ENCODE assay signal across 12 cellular contexts in the genomic region with DNA sequence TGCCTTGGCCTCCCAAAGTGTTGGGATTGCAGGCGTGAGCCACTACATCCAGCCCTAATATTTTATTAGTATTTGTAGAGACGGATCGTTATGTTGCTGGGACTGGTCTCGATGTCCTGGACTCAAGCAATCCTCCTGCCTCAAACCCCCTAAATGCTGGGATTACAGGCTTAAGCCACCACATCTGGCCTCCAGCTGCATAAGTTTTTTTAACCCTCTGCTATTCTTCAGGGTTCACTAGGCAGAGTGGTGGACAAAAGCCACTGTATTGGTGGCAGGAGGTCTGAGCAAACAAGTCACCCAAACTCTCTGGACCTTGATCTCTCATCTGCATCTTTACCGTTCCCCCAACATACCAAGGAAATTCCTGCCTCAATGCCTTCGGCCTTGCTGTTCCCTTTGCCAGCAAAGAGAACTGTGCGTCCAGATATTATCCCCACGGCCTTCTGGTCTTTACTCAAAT. TPM values are rescaled to one million over a fixed set of nuclear protein-coding genes. Genes with fewer than 3 reads are reported as not detected.
DNase-seq lines count a peak whose midpoint lies in the region; ATAC-seq, FAIRE-seq and TF ChIP-seq lines count a peak whose summit lies in the region.
"Had no signal": no experiment of that assay in that cellular context is flagged by ENCODE, and none has a peak within 500 bp of the region (broad histone marks: within the 10 kb centered on the region; RNA-seq: fewer than 3 reads in every experiment).

No MANE protein-coding gene starts in this region.

- peak overlapping the region; percentile 91 for H2BK20ac ChIP-seq in H1 (ENCODE audit: low read length)

- no peaks in the 10 kb centered on the region for H4K20me1 ChIP-seq in H1 (replicated peaks in 1 of 2; ENCODE audit: control insufficient read depth in 1 of 2, insufficient read depth in 2 of 2, low read length in 2 of 2)

- H3K14ac ChIP-seq in H1 (ENCODE audit: insufficient read length): no peak overlapping the region

- H3K4me1 ChIP-seq in H1 (replicated peaks in 1 of 4; ENCODE audit: control insufficient read depth in 3 of 4, insufficient read depth in 4 of 4, low read length in 3 of 4) (peaks cover 12 to 22% (median 19%) of the 10 kb centered on the region in 4 experiments), muscle layer of duodenum (ENCODE audit: control insufficient read depth in 1 of 2, insufficient read depth in 2 of 2, low read length in 2 of 2) (peaks cover 11 to 24% of the 10 kb centered on the region in 2 donors), upper lobe of right lung (peaks cover 40% of the 10 kb centered on the region)

- H3K27ac ChIP-seq in H1 (ENCODE audit: low read depth, low read length) (no peak overlapping the region), muscle layer of duodenum (ENCODE audit: low read length) (peak overlapping the region; percentile 29), upper lobe of right lung (peak overlapping the region; percentile 73)
- H3K27ac ChIP-seq: 22Rv1 had no signal

- H3K23ac ChIP-seq in H1 (ENCODE audit: insufficient read length): no peak overlapping the region

- POLR2A ChIA-PET in H1 (lab: Charles Lee; ENCODE audit: partially characterized antibody): interaction anchor here (1.1 to 1.6 kb wide), 3 partner anchors 10 to 71 kb away, joined by 3 to 10 read pairs (median 4); a partner anchor contains a TSS

- H3K4me3 ChIP-seq in H1 (ENCODE audit: extremely low read depth in 1 of 4, insufficient read depth in 2 of 4, low read depth in 3 of 4, low read length in 4 of 4): no peak overlapping the region
- H3K4me3 ChIP-seq in muscle layer of duodenum (ENCODE audit: low read depth in 1 of 2, low read length in 2 of 2): peak overlapping the region in 1 of 2 donors; percentile 26
- no peak overlapping the region for H3K4me3 ChIP-seq in upper lobe of right lung

- H4K8ac ChIP-seq in H1 (ENCODE audit: extremely low read depth, insufficient read depth, low read length): no peak overlapping the region

- H3K56ac ChIP-seq in H1 (replicated peaks; ENCODE audit: insufficient read length, low read depth, low read length): no peak overlapping the region

- no peak for TF ChIP-seq EP300 in H1 (IDR thresholded peaks at IDR 0.05; ENCODE audit: borderline replicate concordance in 1 of 2, low read depth in 2 of 2, low read length in 2 of 2)

- H3K79me1 ChIP-seq in H1 (ENCODE audit: low read depth, low read length): no peaks in the 10 kb centered on the region

- H3K36me3 ChIP-seq in H1 (ENCODE audit: control insufficient read depth in 2 of 4, insufficient read depth in 4 of 4, low read length in 3 of 4) (no peaks in the 10 kb centered on the region), muscle layer of duodenum (ENCODE audit: control insufficient read depth in 1 of 2, insufficient read depth in 2 of 2, low read length in 2 of 2) (no peaks in the 10 kb centered on the region), upper lobe of right lung (no peaks in the 10 kb centered on the region)

- CTCF ChIA-PET in H1 (lab: Charles Lee; ENCODE audit: partially characterized antibody): interaction anchor here (0.7 to 1.3 kb wide), 4 partner anchors 10 to 96 kb away, joined by 3 to 4 read pairs (median 4); no protein-coding TSS in a partner anchor

- ATAC-seq in upper lobe of right lung: no peak
- no peak for ATAC-seq in GM21619 (IDR thresholded peaks at IDR 0.05; ENCODE audit: unreplicated experiment)
- ATAC-seq: activated T-helper 17 cell treated with anti-CD3 and anti-CD28 coated beads, Interleukin-2, amount 50 U/mL, for 72 hours; naive thymus-derived CD8-positive, alpha-beta T cell had no signal

- H3K79me2 ChIP-seq in H1 (ENCODE audit: control insufficient read depth in 1 of 2, insufficient read depth in 2 of 2, low read length in 2 of 2): no peaks in the 10 kb centered on the region

- FAIRE-seq in H1 (lab: Jason Lieb, UNC): no peak

- TF ChIP-seq CTCF in H1 (IDR thresholded peaks at IDR 0.05; ENCODE audit: control extremely low read depth in 1 of 3, insufficient read depth in 1 of 3, low read depth in 1 of 3, low read length in 3 of 3) (no peak), upper lobe of right lung (IDR thresholded peaks at IDR 0.05) (no peak)

- peak overlapping the region; percentile 76 for H4K91ac ChIP-seq in H1 (replicated peaks; ENCODE audit: insufficient read length, low read length)

- 0 out of 2 replicates have a peak overlapping the region, but pooled peaks have one; percentile 72 for H3K18ac ChIP-seq in H1 (ENCODE audit: extremely low read depth, low read length)

- H3K9me3 ChIP-seq in H1 (ENCODE audit: insufficient read depth in 2 of 2, low read depth in 1 of 2, low read length in 1 of 2): no peaks in the 10 kb centered on the region; a peak in 1 of 4 replicates
- no peaks in the 10 kb centered on the region for H3K9me3 ChIP-seq in muscle layer of duodenum (ENCODE audit: control insufficient read depth in 1 of 2, low read length in 2 of 2)
- no peaks in the 10 kb centered on the region for H3K9me3 ChIP-seq in upper lobe of right lung

- no peaks in the 10 kb centered on the region for H3K23me2 ChIP-seq in H1 (ENCODE audit: low read depth, low read length)

- H2AK5ac ChIP-seq in H1 (ENCODE audit: low read depth, low read length): no peak overlapping the region

- no peak overlapping the region; the same call in 1 of the 2 replicates for H2BK15ac ChIP-seq in H1 (ENCODE audit: low read length)

- H2BK12ac ChIP-seq in H1 (ENCODE audit: low read depth, low read length): peak overlapping the region; percentile 77; the same call in 1 of the 2 replicates

- H2BK5ac ChIP-seq in H1 (ENCODE audit: low read depth, low read length): peak overlapping the region; percentile 92; the same call in 1 of the 2 replicates

- H2AFZ ChIP-seq in H1 (ENCODE audit: low read length): peak overlapping the region; percentile 80

- no peak for TF ChIP-seq POLR2A in H1 (IDR thresholded peaks at IDR 0.05; ENCODE audit: control extremely low read depth in 1 of 2, low read depth in 2 of 2, low read length in 2 of 2)

- H2BK120ac ChIP-seq in H1 (replicated peaks; ENCODE audit: low read depth, low read length): peak overlapping the region; percentile 19

- DNase-seq in NCI-H82 (lab: John Stamatoyannopoulos, UW): peak; percentile 73
- DNase-seq in NCI-H82 treated with DMSO at 0.1 percent for 48 hours (lab: John Stamatoyannopoulos, UW; ENCODE audit: unreplicated experiment): no peak
- DNase-seq in H1 (ENCODE audit: low read depth in 1 of 2, low spot score in 2 of 2): no peak
- DNase-seq in upper lobe of right lung: no peak
- no peak for DNase-seq in ureter (ENCODE audit: low spot score)
- no peak for DNase-seq in NCI-H2196 treated with DMSO at 0.1 percent for 48 hours (lab: John Stamatoyannopoulos, UW; ENCODE audit: unreplicated experiment)
- DNase-seq: naive thymus-derived CD8-positive, alpha-beta T cell; stimulated activated CD4-positive, alpha-beta T cell treated with anti-CD3 and anti-CD28 coated beads, Interleukin-1b, Interleukin-23, amount 100 ng/mL, for 48 hours had no signal

- no peak overlapping the region for H3K4ac ChIP-seq in H1 (replicated peaks; ENCODE audit: insufficient read length, low read depth, low read length)

- H3K9ac ChIP-seq in H1 (replicated peaks in 1 of 4; ENCODE audit: extremely low read depth in 1 of 4, low read depth in 3 of 4, low read length in 3 of 4): no peak overlapping the region

- TF ChIP-seq RAD21 in H1 (IDR thresholded peaks at IDR 0.05 in 1 of 2, conservative IDR thresholded peaks at IDR 0.05 in 1 of 2; ENCODE audit: low read depth in 2 of 2, low read length in 2 of 2): no peak

- H3K4me2 ChIP-seq in H1 (ENCODE audit: insufficient read depth in 1 of 2, low read depth in 2 of 2, low read length in 2 of 2): peak overlapping the region in 1 of 2 experiments; percentile 22; a peak in 1 of 4 replicates

- H3K27me3 ChIP-seq in H1 (replicated peaks in 1 of 4; ENCODE audit: control insufficient read depth in 3 of 4, extremely low read depth in 1 of 4, insufficient read depth in 3 of 4, low read length in 3 of 4) (no peaks in the 10 kb centered on the region), muscle layer of duodenum (ENCODE audit: low read depth, low read length) (no peaks in the 10 kb centered on the region), upper lobe of right lung (no peaks in the 10 kb centered on the region)

- 91% methylated on average over 8 of the region's 8 CpGs; no CpG with 5 or more reads in 1 of the 2 experiments for WGBS in H1 (ENCODE audit: extremely low coverage in 1 of 2, insufficient coverage in 1 of 2, insufficient read length in 1 of 2, insufficient replicate concordance in 2 of 2, low coverage in 1 of 2, low lambda C conversion rate in 2 of 2, missing lambda C conversion rate in 1 of 2), 2 experiments

- H4K5ac ChIP-seq in H1 (ENCODE audit: insufficient read length, low read depth, low read length): no peak overlapping the region

- intact Hi-C loops in upper lobe of right lung (cut with DNase I): no loop called here

TF ChIP-seq in H1, 55 proteins besides CTCF, POLR2A, EP300 and RAD21:
- TF ChIP-seq TEAD4 (IDR thresholded peaks at IDR 0.05; ENCODE audit: low read depth, low read length) (peak; percentile 80), POLR2AphosphoS5 (IDR thresholded peaks at IDR 0.05; ENCODE audit: low read depth, low read length) (no peak), POU5F1 (IDR thresholded peaks at IDR 0.05; ENCODE audit: low read depth, low read length) (no peak), KDM1A (IDR thresholded peaks at IDR 0.05; ENCODE audit: borderline replicate concordance, low read length) (no peak), KDM5A (IDR thresholded peaks at IDR 0.05; ENCODE audit: low read length) (no peak), CHD1 (IDR thresholded peaks at IDR 0.05; ENCODE audit: low read depth, low read length) (no peak), NANOG (IDR thresholded peaks at IDR 0.05; ENCODE audit: insufficient read depth, low read depth, low read length, poor library complexity, severe bottlenecking) (no peak)

RNA-seq across cellular contexts. Expression of a gene that starts 10.1 kb away (rescaled TPM):
- 281 and 293 TPM in 2 replicates for total RNA-seq in H1 (2021; fragmentation: NEBNext Ultra II Directional; extraction: Animal tissue kit (Norgen Biotek cat#: 25700))
- 75.1 and 77.5 TPM in 2 replicates for polyA plus RNA-seq in H1 (2011; rRNA removed)
- polyA plus RNA-seq in H1 (2011; cell fraction: cytosol; rRNA removed): 106 TPM
- polyA plus RNA-seq in H1 (2011; cell fraction: nucleus; rRNA removed): 36.4 TPM
- 90.8 to 156 TPM (median 113 TPM) in 4 replicates for polyA plus RNA-seq in H1 (2012, experiment 1 of 2)
- polyA plus RNA-seq in H1 (2012, experiment 2 of 2): 23.0 TPM
- 121 TPM for polyA plus RNA-seq in H1 (2013, experiment 1 of 2)
- 134 TPM for polyA plus RNA-seq in H1 (2013, experiment 2 of 2)
- polyA minus RNA-seq in H1 (2011; rRNA and poly(A)+ RNA removed): 54.2 and 97.8 TPM in 2 replicates
- polyA minus RNA-seq in H1 (2011; cell fraction: cytosol; rRNA and poly(A)+ RNA removed): 103 TPM
- polyA minus RNA-seq in H1 (2011; cell fraction: nucleus; rRNA and poly(A)+ RNA removed): 90.3 TPM
- total RNA-seq in upper lobe of right lung (200 TPM), ureter (163 TPM)
